8 cellular contexts compared by ENCODE assay signal in genomic region chr15:80970018-80970657, GRCh38. TPM values are rescaled to one million over a fixed set of nuclear protein-coding genes. Genes with fewer than 3 reads are reported as not detected.
DNase-seq lines count a peak whose midpoint lies in the region; ATAC-seq and TF ChIP-seq lines count a peak whose summit lies in the region.

No MANE protein-coding gene starts in this region.

- H3K9me3 ChIP-seq in SK-N-SH, result no peaks in the 10 kb centered on the region

- intact Hi-C loops in head of caudate nucleus (cut with DNase I), result loop anchor here (10.0 kb wide), 2 partner anchors 195 to 515 kb away; partner anchors contain the start of gene CEMIP

- no peak overlapping the region for H3K27ac ChIP-seq in SK-N-SH (ENCODE audit: low read depth in 2 of 2, low read length in 1 of 2)

- no peaks in the 10 kb centered on the region for H3K9me2 ChIP-seq in SK-N-SH

- H2AFZ ChIP-seq in SK-N-SH (ENCODE audit: low read depth), result no peak overlapping the region

- H3K4me1 ChIP-seq in SK-N-SH (ENCODE audit: control insufficient read depth in 1 of 2, insufficient read depth in 2 of 2, low read depth in 1 of 2, low read length in 1 of 2), result peaks cover 0 to 7% of the 10 kb centered on the region in 2 experiments; a peak in 1 of 4 replicates

- H3K27me3 Mint-ChIP-seq in activated naive CD4-positive, alpha-beta T cell treated with anti-CD3 and anti-CD28 coated beads, Interleukin-2, amount 10 ng/mL, durations not matched to agents 7 days and 5 days, result no peaks in the 10 kb centered on the region

- no peak overlapping the region for H3K9ac ChIP-seq in SK-N-SH

- TF ChIP-seq EP300 in SK-N-SH (IDR thresholded peaks at IDR 0.05; ENCODE audit: borderline replicate concordance in 1 of 2, low read depth in 1 of 2, low read length in 1 of 2), result no peak

- peaks cover 4% of the 10 kb centered on the region for H3K9me3 Mint-ChIP-seq in activated naive CD4-positive, alpha-beta T cell treated with anti-CD3 and anti-CD28 coated beads, Interleukin-2, amount 10 ng/mL, durations not matched to agents 7 days and 5 days

- no peak overlapping the region for H3K4me3 Mint-ChIP-seq in activated naive CD4-positive, alpha-beta T cell treated with anti-CD3 and anti-CD28 coated beads, Interleukin-2, amount 10 ng/mL, durations not matched to agents 7 days and 5 days

- WGBS in SK-N-SH (ENCODE audit: low lambda C conversion rate), result 43% methylated on average over 12 of the region's 12 CpGs

- no peak overlapping the region for H3K4me2 ChIP-seq in SK-N-SH

- H3K4me1 Mint-ChIP-seq in activated naive CD4-positive, alpha-beta T cell treated with anti-CD3 and anti-CD28 coated beads, Interleukin-2, amount 10 ng/mL, durations not matched to agents 7 days and 5 days, result peaks cover 3% of the 10 kb centered on the region

- H3F3A ChIP-seq in SK-N-SH (replicated peaks; ENCODE audit: insufficient read depth), result no peaks in the 10 kb centered on the region

- H3K36me3 Mint-ChIP-seq in activated naive CD4-positive, alpha-beta T cell treated with anti-CD3 and anti-CD28 coated beads, Interleukin-2, amount 10 ng/mL, durations not matched to agents 7 days and 5 days, result peaks cover 24% of the 10 kb centered on the region

- peak; percentile 70 for DNase-seq in LoVo (ENCODE audit: low spot score)
- DNase-seq in SK-N-SH, result peak; percentile 70
- DNase-seq in activated naive CD4-positive, alpha-beta T cell treated with anti-CD3 and anti-CD28 coated beads, Interleukin-2, amount 10 ng/mL, durations not matched to agents 7 days and 5 days, result peak; percentile 70
- DNase-seq in head of caudate nucleus, result peak; percentile 28 to 89 (median 75)
- peak; percentile 71 for DNase-seq in putamen (ENCODE audit: low spot score)

- H3K36me3 ChIP-seq in SK-N-SH (replicated peaks in 1 of 2; ENCODE audit: control insufficient read depth in 1 of 2, insufficient read depth in 2 of 2, low read length in 1 of 2), result peaks cover 0 to 5% of the 10 kb centered on the region in 2 experiments

- H3K27ac Mint-ChIP-seq in activated naive CD4-positive, alpha-beta T cell treated with anti-CD3 and anti-CD28 coated beads, Interleukin-2, amount 10 ng/mL, durations not matched to agents 7 days and 5 days, result no peak overlapping the region

- CTCF ChIA-PET in SK-N-SH (lab: Yijun Ruan, JAX), result interaction anchor here (0.6 to 6.3 kb wide), 63 partner anchors 9 to 1393 kb away, joined by 3 to 139 read pairs (median 4); partner anchors contain the start of genes ABHD17C, CEMIP and TLNRD1
- CTCF ChIA-PET in activated naive CD4-positive, alpha-beta T cell treated with anti-CD3 and anti-CD28 coated beads, Interleukin-2, amount 10 ng/mL, durations not matched to agents 7 days and 5 days (lab: Charles Lee), result interaction anchor here (0.6 to 7.4 kb wide), 26 partner anchors 10 to 551 kb away, joined by 3 to 34 read pairs (median 4); partner anchors contain the start of gene CEMIP

- peak; percentile 95 for TF ChIP-seq RAD21 in SK-N-SH (IDR thresholded peaks at IDR 0.05; ENCODE audit: low read length)

- no peaks in the 10 kb centered on the region for H3K27me3 ChIP-seq in SK-N-SH (ENCODE audit: insufficient read depth)

- no peak overlapping the region; a peak in 1 of 4 replicates for H3K4me3 ChIP-seq in SK-N-SH (ENCODE audit: low read depth in 2 of 2, low read length in 1 of 2)

- H3K79me2 ChIP-seq in SK-N-SH (ENCODE audit: insufficient read depth), result peaks cover 11% of the 10 kb centered on the region

- POLR2A ChIA-PET in SK-N-SH (lab: Yijun Ruan, JAX), result no interaction called here

- peak; percentile 76 for TF ChIP-seq CTCF in GM12873 (IDR thresholded peaks at IDR 0.05; ENCODE audit: insufficient read depth, low read depth, low read length, missing control alignments)
- peak; percentile 87 for TF ChIP-seq CTCF in SK-N-SH (IDR thresholded peaks at IDR 0.05)

- no peak for ATAC-seq in GM18502 (IDR thresholded peaks at IDR 0.05; ENCODE audit: poor library complexity, unreplicated experiment)
- ATAC-seq in HG02571 (IDR thresholded peaks at IDR 0.05; ENCODE audit: unreplicated experiment), result no peak

- 0 out of 2 replicates have a peak, but pooled peaks cover 2% of the 10 kb centered on the region for H4K20me1 ChIP-seq in SK-N-SH (ENCODE audit: insufficient read depth)

TF ChIP-seq in SK-N-SH, 30 proteins besides CTCF, POLR2A, EP300 and RAD21 (continues in another document):
- TF ChIP-seq POLR2AphosphoS5 (IDR thresholded peaks at IDR 0.05; ENCODE audit: low read depth, low read length) (no peak), RCOR1 (IDR thresholded peaks at IDR 0.05; ENCODE audit: low read length) (peak; percentile 41; the same call in 1 of the 2 replicates), PBX3 (IDR thresholded peaks at IDR 0.05) (no peak), RFX5 (IDR thresholded peaks at IDR 0.05; ENCODE audit: low read length) (no peak), CHD2 (IDR thresholded peaks at IDR 0.05; ENCODE audit: low read length, partially characterized antibody) (peak; percentile 30), MEF2A (IDR thresholded peaks at IDR 0.05; ENCODE audit: borderline replicate concordance, low read depth) (no peak), MAX (IDR thresholded peaks at IDR 0.05; ENCODE audit: low read depth) (0 out of 2 replicates have a peak, but pooled peaks have one; percentile 21), TCF12 (IDR thresholded peaks at IDR 0.05) (peak; percentile 72), NRF1 (IDR thresholded peaks at IDR 0.05; ENCODE audit: low read depth, low read length) (no peak), GATA2 (CRISPR knock-in tag; IDR thresholded peaks at IDR 0.05) (no peak), SIN3A (IDR thresholded peaks at IDR 0.05; ENCODE audit: borderline replicate concordance, low read depth, low read length) (no peak), ELF1 (IDR thresholded peaks at IDR 0.05) (no peak), ZBTB33 (IDR thresholded peaks at IDR 0.05; ENCODE audit: borderline replicate concordance, low read depth) (no peak), FOSL2 (IDR thresholded peaks at IDR 0.05; ENCODE audit: borderline replicate concordance, low read depth) (no peak), YY1 (IDR thresholded peaks at IDR 0.05; ENCODE audit: low read depth) (no peak), SMC3 (IDR thresholded peaks at IDR 0.05; ENCODE audit: low read depth, low read length) (peak; percentile 77), FOXJ3 (CRISPR knock-in tag; IDR thresholded peaks at IDR 0.05) (no peak), GABPA (IDR thresholded peaks at IDR 0.05; ENCODE audit: low read depth) (no peak), NFIC (IDR thresholded peaks at IDR 0.05; ENCODE audit: borderline replicate concordance) (no peak), JUND (IDR thresholded peaks at IDR 0.05) (no peak)

RNA-seq across cellular contexts. Expression of gene MESD, which starts 19.5 kb away (rescaled TPM):
- polyA plus RNA-seq in SK-N-SH (2012; rRNA removed), result 12.3 and 15.2 TPM in 2 replicates
- polyA plus RNA-seq in SK-N-SH (2012; cell fraction: cytosol; rRNA removed), result 16.6 and 17.6 TPM in 2 replicates
- polyA plus RNA-seq in SK-N-SH (2012; cell fraction: nucleus; rRNA removed), result 9.3 and 11.0 TPM in 2 replicates

RNA-seq across cellular contexts. Expression of gene TLNRD1, which starts 30.6 kb away (rescaled TPM):
- 4.4 and 5.0 TPM in 2 replicates for polyA plus RNA-seq in SK-N-SH (2012; rRNA removed)
- 2.5 and 4.3 TPM in 2 replicates for polyA plus RNA-seq in SK-N-SH (2012; cell fraction: cytosol; rRNA removed)
- polyA plus RNA-seq in SK-N-SH (2012; cell fraction: nucleus; rRNA removed), result 3.0 and 3.5 TPM in 2 replicates
